Comparison of ENCODE assay signal across 10 cellular contexts in the genomic region with DNA sequence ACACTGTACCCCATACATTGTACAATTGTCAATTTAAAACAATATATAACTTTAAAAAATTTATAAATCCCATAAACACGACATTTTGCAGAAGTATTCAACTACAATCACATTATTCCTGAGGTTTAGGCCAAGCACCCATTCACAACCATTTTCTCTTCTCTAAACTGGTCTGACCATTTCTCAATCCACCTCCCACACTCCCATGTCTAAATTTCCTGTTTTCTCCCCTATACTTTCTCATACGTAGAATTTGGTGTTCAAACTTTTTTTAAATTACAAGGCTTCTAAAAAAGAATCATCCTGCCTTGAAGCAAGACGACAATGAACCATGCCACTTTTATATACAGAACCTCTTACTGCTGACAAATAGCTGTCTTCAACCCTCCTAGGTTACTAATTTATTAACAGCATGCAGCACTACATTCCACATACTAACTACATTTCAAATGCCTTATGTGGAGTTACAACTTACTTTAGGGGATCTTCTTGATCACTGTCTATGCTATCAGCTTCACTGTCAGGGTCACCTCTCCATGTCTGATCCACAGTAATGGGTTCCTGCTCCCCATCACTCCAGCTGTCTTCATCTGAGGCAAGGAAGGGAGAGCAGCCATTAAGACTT. TPM values are rescaled to one million over a fixed set of nuclear protein-coding genes. Genes with fewer than 3 reads are reported as not detected.
A peak's percentile ranks its signal among the peaks of the same experiment; 100 is the strongest.
DNase-seq lines count a peak whose midpoint lies in the region; ATAC-seq, FAIRE-seq and TF ChIP-seq lines count a peak whose summit lies in the region.
"Had no signal": no experiment of that assay in that cellular context is flagged by ENCODE, and none has a peak within 500 bp of the region (broad histone marks: within the 10 kb centered on the region; RNA-seq: fewer than 3 reads in every experiment).

No MANE protein-coding gene starts in this region.

- no TSS peak for BruUV-seq in K562 (replicated peaks; lab: Mats Ljungman, UMichigan)

- peak; percentile 19 for FAIRE-seq in K562 (lab: Jason Lieb, UNC)

- CTCF ChIA-PET in CD8-positive, alpha-beta T cell (lab: Charles Lee) = interaction anchor here (1.4 kb wide), 1 partner anchor 136 kb away, joined by 3 read pairs; no protein-coding TSS in a partner anchor
- CTCF ChIA-PET in K562 (lab: Yijun Ruan, JAX; ENCODE audit: low intra/inter-chr PET ratio) = no interaction called here

- DNase-seq in CD8-positive, alpha-beta T cell = no peak
- DNase-seq in K562 (ENCODE audit: extremely low read depth in 1 of 4, low spot score in 3 of 4) (no peak), mesenteric fat pad (ENCODE audit: low spot score) (no peak), NCI-H345 (lab: John Stamatoyannopoulos, UW) (no peak), sciatic nerve (ENCODE audit: low spot score) (no peak)
- DNase-seq: nucleus accumbens, SW 1271 had no signal

- H2AFZ ChIP-seq in Loucy (ENCODE audit: low read length) = no peak overlapping the region
- H2AFZ ChIP-seq in K562 (ENCODE audit: low read depth, low read length) = no peak overlapping the region
- no peak overlapping the region for H2AFZ ChIP-seq in neural cell (ENCODE audit: low read depth, low read length)

- H3K9me1 ChIP-seq in K562 (ENCODE audit: control insufficient read depth, insufficient read depth, low read length) = no peaks in the 10 kb centered on the region

- no peak for TF ChIP-seq CTCF in CD8-positive, alpha-beta T cell (IDR thresholded peaks at IDR 0.05)
- TF ChIP-seq CTCF in Loucy (conservative IDR thresholded peaks at IDR 0.05; ENCODE audit: low read length) (no peak), K562 (IDR thresholded peaks at IDR 0.05 in 2 of 3, conservative IDR thresholded peaks at IDR 0.05 in 1 of 3; ENCODE audit: insufficient read depth in 2 of 3, low read depth in 1 of 3, low read length in 3 of 3) (no peak), neural cell (IDR thresholded peaks at IDR 0.05; ENCODE audit: poor library complexity, severe bottlenecking) (no peak)

- H3K36me3 ChIP-seq in CD8-positive, alpha-beta T cell (ENCODE audit: insufficient read depth, low read length) = peaks cover 10% of the 10 kb centered on the region
- H3K36me3 ChIP-seq in Loucy (ENCODE audit: insufficient read depth, low read length) (peaks cover 27% of the 10 kb centered on the region; the same call in 1 of the 2 replicates), K562 (ENCODE audit: control insufficient read depth, insufficient read depth, low read length) (peaks cover 70% of the 10 kb centered on the region), neural cell (ENCODE audit: insufficient read depth, low read length) (peaks cover 4% of the 10 kb centered on the region)

- peaks cover 48% of the 10 kb centered on the region for H3K4me1 ChIP-seq in CD8-positive, alpha-beta T cell (ENCODE audit: insufficient read depth, low read length)
- H3K4me1 ChIP-seq in Loucy (ENCODE audit: insufficient read depth, low read length, poor library complexity, severe bottlenecking) = peaks cover 47% of the 10 kb centered on the region
- peaks cover 9 to 15% of the 10 kb centered on the region in 2 experiments; a peak in 4 of 5 replicates for H3K4me1 ChIP-seq in K562 (replicated peaks in 1 of 2; ENCODE audit: control insufficient read depth in 2 of 2, insufficient read depth in 2 of 2, low read length in 2 of 2)

- in situ Hi-C loops in K562 (cut with MboI) = no loop called here

- POLR2A ChIA-PET in CD8-positive, alpha-beta T cell (lab: Charles Lee) = no interaction called here
- POLR2A ChIA-PET in K562 (lab: Yijun Ruan, JAX) = interaction anchor here (0.6 to 2.0 kb wide), 4 partner anchors 8 to 92 kb away, joined by 3 to 8 read pairs (median 4); no protein-coding TSS in a partner anchor

- H3F3A ChIP-seq in Loucy (ENCODE audit: low read depth) (no peaks in the 10 kb centered on the region), neural cell (ENCODE audit: insufficient read depth, low read length, poor library complexity, severe bottlenecking) (no peaks in the 10 kb centered on the region)

- peak overlapping the region; percentile 61 for H3K27ac Mint-ChIP-seq in CD8-positive, alpha-beta T cell

- H3K4me2 ChIP-seq in Loucy (ENCODE audit: low read depth, low read length, poor library complexity, severe bottlenecking) = peak overlapping the region; percentile 91
- H3K4me2 ChIP-seq in K562 (ENCODE audit: insufficient read depth, low read length) = peak overlapping the region; percentile 46
- H3K4me2 ChIP-seq in neural cell (ENCODE audit: low read length) = peak overlapping the region; percentile 37

- 39% methylated on average over 3 of the region's 3 CpGs for WGBS in K562 (ENCODE audit: insufficient coverage, low coverage, missing lambda C conversion rate)

- H3K4me3 ChIP-seq in CD8-positive, alpha-beta T cell (ENCODE audit: low read depth, low read length) = no peak overlapping the region
- H3K4me3 ChIP-seq in Loucy (ENCODE audit: low read length, poor library complexity, severe bottlenecking) (peak overlapping the region; percentile 86), K562 (peak overlapping the region; percentile 1; the same call in 1 of the 2 replicates), neural cell (ENCODE audit: low read length) (peak overlapping the region; percentile 95)

- no peaks in the 10 kb centered on the region for H3K9me3 ChIP-seq in CD8-positive, alpha-beta T cell (ENCODE audit: low read length)
- H3K9me3 ChIP-seq in Loucy (ENCODE audit: insufficient read depth, low read depth, low read length) = no peaks in the 10 kb centered on the region
- H3K9me3 ChIP-seq in K562 (replicated peaks; ENCODE audit: control insufficient read depth, insufficient read depth, low read depth, low read length) = no peaks in the 10 kb centered on the region
- no peaks in the 10 kb centered on the region for H3K9me3 ChIP-seq in neural cell (ENCODE audit: low read length)

- intact Hi-C loops in CD8-positive, alpha-beta T cell (cut with DNase I, micrococcal nuclease) = no loop called here
- intact Hi-C loops in K562 (cut with micrococcal nuclease) (no loop called here), sciatic nerve (cut with DNase I) (no loop called here)

- no peaks in the 10 kb centered on the region for H3K27me3 Mint-ChIP-seq in CD8-positive, alpha-beta T cell (ENCODE audit: low read depth)

- H3K27ac ChIP-seq in CD8-positive, alpha-beta T cell (ENCODE audit: low read depth, low read length) = no peak overlapping the region
- peak overlapping the region; percentile 33; the same call in 1 of the 3 replicates for H3K27ac ChIP-seq in K562 (ENCODE audit: extremely low read depth, low read depth, low read length)
- no peak overlapping the region for H3K27ac ChIP-seq in neural cell (ENCODE audit: low read length)

- no peaks in the 10 kb centered on the region for H3K9me2 ChIP-seq in Loucy (replicated peaks; ENCODE audit: low read depth, low read length)
- H3K9me2 ChIP-seq in neural cell (ENCODE audit: insufficient read depth, low read length) = no peaks in the 10 kb centered on the region

- peaks cover 64% of the 10 kb centered on the region for H3K36me3 Mint-ChIP-seq in CD8-positive, alpha-beta T cell

- peaks cover 76% of the 10 kb centered on the region for H4K20me1 ChIP-seq in Loucy (ENCODE audit: insufficient read depth, low read length, poor library complexity, severe bottlenecking)
- no peaks in the 10 kb centered on the region for H4K20me1 ChIP-seq in K562 (replicated peaks; ENCODE audit: control insufficient read depth, insufficient read depth, low read length)
- H4K20me1 ChIP-seq in neural cell (ENCODE audit: insufficient read depth) = peaks cover 7% of the 10 kb centered on the region

- TF ChIP-seq POLR2A in K562 (conservative IDR thresholded peaks at IDR 0.05) = no peak

- no peak for TF ChIP-seq EP300 in K562 (IDR thresholded peaks at IDR 0.05; ENCODE audit: low read length)
- no peak for TF ChIP-seq EP300 in neural cell (conservative IDR thresholded peaks at IDR 0.05; ENCODE audit: poor library complexity, severe bottlenecking)

- ATAC-seq in CD8-positive, alpha-beta T cell = no peak
- ATAC-seq in K562 (no peak), sciatic nerve (no peak), HG02970 (IDR thresholded peaks at IDR 0.05; ENCODE audit: low FRiP score, unreplicated experiment) (no peak)

- H3K9ac ChIP-seq in Loucy (ENCODE audit: low read depth, low read length, poor library complexity, severe bottlenecking) (peak overlapping the region; percentile 94), K562 (ENCODE audit: insufficient read depth in 1 of 2, low read depth in 2 of 2, low read length in 2 of 2) (peak overlapping the region in 1 of 2 experiments; percentile 16; a peak in 2 of 4 replicates), neural cell (ENCODE audit: low read length) (no peak overlapping the region)

- H3K9me3 Mint-ChIP-seq in CD8-positive, alpha-beta T cell = no peaks in the 10 kb centered on the region

- peak overlapping the region; percentile 64 for H3K4me3 Mint-ChIP-seq in CD8-positive, alpha-beta T cell

- TF ChIP-seq RAD21 in K562 (CRISPR knock-in tag; conservative IDR thresholded peaks at IDR 0.05 in 1 of 2, IDR thresholded peaks at IDR 0.05 in 1 of 2) (no peak), neural cell (conservative IDR thresholded peaks at IDR 0.05) (no peak)

- H3K27me3 ChIP-seq in CD8-positive, alpha-beta T cell (ENCODE audit: insufficient read depth, low read length) = no peaks in the 10 kb centered on the region
- H3K27me3 ChIP-seq in Loucy (ENCODE audit: insufficient read depth, low read length, poor library complexity, severe bottlenecking) = no peaks in the 10 kb centered on the region
- no peaks in the 10 kb centered on the region for H3K27me3 ChIP-seq in K562 (ENCODE audit: control insufficient read depth in 2 of 2, insufficient read depth in 2 of 2, low read length in 2 of 2)
- no peaks in the 10 kb centered on the region for H3K27me3 ChIP-seq in neural cell (ENCODE audit: insufficient read depth, low read depth, low read length)

- H3K4me1 Mint-ChIP-seq in CD8-positive, alpha-beta T cell (ENCODE audit: low read depth) = peaks cover 62% of the 10 kb centered on the region

- peaks cover 81% of the 10 kb centered on the region for H3K79me2 ChIP-seq in Loucy (ENCODE audit: insufficient read depth, low read length)
- peaks cover 79% of the 10 kb centered on the region for H3K79me2 ChIP-seq in K562 (ENCODE audit: control insufficient read depth, insufficient read depth, low read length)
- peaks cover 76% of the 10 kb centered on the region for H3K79me2 ChIP-seq in neural cell (replicated peaks; ENCODE audit: insufficient read depth, low read length)

RNA-seq across cellular contexts. Expression of gene KANSL2, which starts 3.4 kb away (rescaled TPM):
- total RNA-seq in CD8-positive, alpha-beta T cell = 100 to 1,000 TPM; 175 to 179 TPM
- total RNA-seq in K562 (2011; cell fraction: chromatin; rRNA removed; ENCODE audit: low replicate concordance) = 193 and 271 TPM in 2 replicates
- 175 and 180 TPM in 2 replicates for total RNA-seq in K562 (2011; cell fraction: nucleolus; rRNA removed)
- 137 and 174 TPM in 2 replicates for total RNA-seq in K562 (2011; cell fraction: nucleoplasm; rRNA removed)
- total RNA-seq in K562 (2014; rRNA removed) (41.1 and 43.8 TPM in 2 replicates), K562 (2014; rRNA removed; fragmentation: Illumina TruSeq; extraction: Trizol) (65.0 and 70.3 TPM in 2 replicates), K562 (2015; rRNA removed; fragmentation: Illumina TruSeq; extraction: Trizol) (48.1 and 55.4 TPM in 2 replicates), K562 (2021) (43.6 and 44.8 TPM in 2 replicates), mesenteric fat pad (19.0 TPM), sciatic nerve (27.0 TPM)
- polyA plus RNA-seq in K562 (2011; rRNA removed) (60.3 and 63.9 TPM in 2 replicates), K562 (2014; fragmentation: Illumina TruSeq; extraction: Trizol) (45.6 and 48.5 TPM in 2 replicates), K562 (2014; fragmentation: Nextera tagmentation; extraction: Ambion mirVana) (10 to 100 TPM; 80.0 to 89.8 TPM), K562 (2014; rRNA removed) (51.6 and 57.6 TPM in 2 replicates), neural cell (116 and 173 TPM in 2 replicates)
- 54.6 and 68.2 TPM in 2 replicates for polyA plus RNA-seq in K562 (2011; cell fraction: cytosol; rRNA removed)
- 83.7 and 86.1 TPM in 2 replicates for polyA plus RNA-seq in K562 (2011; cell fraction: nucleus; rRNA removed)
- 27.8 and 47.9 TPM in 2 replicates for polyA plus RNA-seq in K562 (2012)
- polyA minus RNA-seq in K562 (2011; rRNA and poly(A)+ RNA removed) = 134 and 138 TPM in 2 replicates
- polyA minus RNA-seq in K562 (2011; cell fraction: cytosol; rRNA and poly(A)+ RNA removed) = 26.6 and 44.2 TPM in 2 replicates
- polyA minus RNA-seq in K562 (2011; cell fraction: nucleus; rRNA and poly(A)+ RNA removed) = 97.1 and 104 TPM in 2 replicates
- polyA minus RNA-seq in neural cell = 168 and 217 TPM in 2 replicates

RNA-seq across cellular contexts. Expression of gene CCNT1, which starts 37.8 kb away (rescaled TPM):
- total RNA-seq in CD8-positive, alpha-beta T cell = 100 to 1,000 TPM; 127 to 132 TPM
- 99.4 and 118 TPM in 2 replicates for total RNA-seq in K562 (2011; cell fraction: chromatin; rRNA removed; ENCODE audit: low replicate concordance)
- total RNA-seq in K562 (2011; cell fraction: nucleolus; rRNA removed) = 36.3 and 46.0 TPM in 2 replicates
- 45.0 and 52.4 TPM in 2 replicates for total RNA-seq in K562 (2011; cell fraction: nucleoplasm; rRNA removed)
- total RNA-seq in K562 (2014; rRNA removed) (17.1 and 24.0 TPM in 2 replicates), K562 (2014; rRNA removed; fragmentation: Illumina TruSeq; extraction: Trizol) (51.0 and 60.3 TPM in 2 replicates), K562 (2015; rRNA removed; fragmentation: Illumina TruSeq; extraction: Trizol) (37.6 and 39.0 TPM in 2 replicates), K562 (2021) (52.4 and 53.9 TPM in 2 replicates), mesenteric fat pad (28.9 TPM), sciatic nerve (51.5 TPM)
- polyA plus RNA-seq in K562 (2011; rRNA removed) (44.4 and 49.7 TPM in 2 replicates), K562 (2014; fragmentation: Illumina TruSeq; extraction: Trizol) (27.1 and 33.4 TPM in 2 replicates), K562 (2014; fragmentation: Nextera tagmentation; extraction: Ambion mirVana) (10 to 100 TPM in 1 of 2 experiments, 1 to 10 TPM in 1; 9.7 to 10.5 TPM), K562 (2014; rRNA removed) (18.2 and 18.5 TPM in 2 replicates), neural cell (24.0 and 28.2 TPM in 2 replicates)
- polyA plus RNA-seq in K562 (2011; cell fraction: cytosol; rRNA removed) = 14.6 and 26.2 TPM in 2 replicates
- 54.4 and 61.1 TPM in 2 replicates for polyA plus RNA-seq in K562 (2011; cell fraction: nucleus; rRNA removed)
- polyA plus RNA-seq in K562 (2012) = 14.2 and 17.1 TPM in 2 replicates
- polyA minus RNA-seq in K562 (2011; rRNA and poly(A)+ RNA removed) = 223 and 245 TPM in 2 replicates
- 31.3 and 40.4 TPM in 2 replicates for polyA minus RNA-seq in K562 (2011; cell fraction: cytosol; rRNA and poly(A)+ RNA removed)
- 28.1 and 55.5 TPM in 2 replicates for polyA minus RNA-seq in K562 (2011; cell fraction: nucleus; rRNA and poly(A)+ RNA removed)
- 86.9 and 87.2 TPM in 2 replicates for polyA minus RNA-seq in neural cell

Comparison
In these comparisons a context has a peak if more than half of its experiments do, and no peak if none do; other contexts are left out.
1. H3K4me2 ChIP-seq: peak in every context shown above with its lines; median percentile 91 in Loucy; 46 in K562; 37 in neural cell.